Comparison of ENCODE assay signal across 8 cellular contexts in the genomic region with DNA sequence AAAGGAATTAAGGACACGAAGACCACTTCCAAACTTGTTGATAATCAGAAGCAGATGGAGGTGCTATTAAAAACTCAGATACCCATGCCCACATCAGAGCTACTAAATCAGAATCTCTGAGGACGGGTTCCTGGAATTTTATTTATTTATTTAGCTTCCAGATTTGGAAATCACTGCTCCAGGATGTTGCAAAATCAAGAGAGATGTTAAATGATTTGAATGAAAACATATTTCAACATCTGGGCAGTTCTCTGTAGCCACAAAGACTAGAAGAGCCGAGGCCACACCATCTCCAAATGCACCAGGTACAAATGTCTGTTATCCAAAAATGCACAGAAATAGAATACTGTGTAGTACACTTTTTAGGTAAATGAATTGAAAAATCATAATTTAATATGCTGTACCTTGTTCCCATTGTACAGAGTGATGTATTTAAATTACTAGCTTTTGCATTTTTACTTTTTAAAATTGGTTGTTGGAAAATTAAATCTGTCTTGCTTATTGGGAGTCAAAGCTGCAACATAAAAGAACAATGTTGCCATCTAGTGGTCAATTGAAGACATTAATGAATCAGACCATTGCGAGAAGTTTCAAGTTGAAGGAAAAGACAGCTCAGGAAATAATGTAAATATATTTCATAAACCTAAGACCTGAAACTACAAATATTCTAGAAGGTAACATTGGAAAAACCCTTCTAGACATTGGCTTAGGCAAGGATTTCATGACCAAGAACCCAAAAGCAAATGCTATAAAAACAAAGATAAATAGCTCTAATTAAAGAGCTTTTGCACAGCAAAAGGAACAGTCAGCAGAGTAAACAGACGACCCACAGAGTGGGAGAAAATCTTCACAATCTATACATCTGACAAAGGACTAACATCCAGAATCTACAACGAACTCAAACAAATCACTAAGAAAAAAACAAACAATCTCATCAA.
DNase-seq lines count a peak whose midpoint lies in the region; ATAC-seq and TF ChIP-seq lines count a peak whose summit lies in the region.

No MANE protein-coding gene starts in this region.

- ATAC-seq in GM18520 (IDR thresholded peaks at IDR 0.05; ENCODE audit: unreplicated experiment) (peak; percentile 61), heart right ventricle (peak in 3 of 8 donors; percentile 22 to 65 (median 47)), GM19397 (IDR thresholded peaks at IDR 0.05; ENCODE audit: unreplicated experiment) (no peak)

- H3K79me2 ChIP-seq in KMS-11 (ENCODE audit: insufficient read depth, low read depth) (no peaks in the 10 kb centered on the region), smooth muscle cell (ENCODE audit: low read depth) (no peaks in the 10 kb centered on the region)

- no peak overlapping the region for H3K27ac ChIP-seq in KMS-11
- no peak overlapping the region for H3K27ac ChIP-seq in VCaP
- no peak overlapping the region for H3K27ac ChIP-seq in heart right ventricle
- H3K27ac ChIP-seq in smooth muscle cell (ENCODE audit: low read depth), result no peak overlapping the region

- H3K27me3 ChIP-seq in BE2C, result no peaks in the 10 kb centered on the region
- H3K27me3 ChIP-seq in KMS-11 (ENCODE audit: insufficient read depth, low read depth), result no peaks in the 10 kb centered on the region
- no peaks in the 10 kb centered on the region for H3K27me3 ChIP-seq in heart right ventricle
- peaks cover 7% of the 10 kb centered on the region for H3K27me3 ChIP-seq in smooth muscle cell (ENCODE audit: low read depth)

- H3K4me1 ChIP-seq in BE2C, result no peaks in the 10 kb centered on the region
- H3K4me1 ChIP-seq in KMS-11 (ENCODE audit: low read depth, poor library complexity, severe bottlenecking), result no peaks in the 10 kb centered on the region
- H3K4me1 ChIP-seq in heart right ventricle, result peaks cover 0 to 5% (median 0%) of the 10 kb centered on the region in 9 donors
- H3K4me1 ChIP-seq in smooth muscle cell (ENCODE audit: low read depth), result no peaks in the 10 kb centered on the region

- no peak overlapping the region for H3K4me3 ChIP-seq in BE2C (ENCODE audit: low read depth, low read length)
- no peak overlapping the region for H3K4me3 ChIP-seq in KMS-11 (IDR thresholded peaks at IDR 0.05; ENCODE audit: insufficient read depth, low read depth, low read length)
- H3K4me3 ChIP-seq in heart right ventricle, result no peak overlapping the region
- H3K4me3 ChIP-seq in smooth muscle cell, result no peak overlapping the region

- H4K20me1 ChIP-seq in KMS-11 (ENCODE audit: insufficient read depth) (no peaks in the 10 kb centered on the region), smooth muscle cell (ENCODE audit: low read depth) (no peaks in the 10 kb centered on the region)

- WGBS in heart right ventricle, 2 donors, result 22 to 25% methylated on average over 6 of the region's 6 CpGs
- 32% methylated on average over 6 of the region's 6 CpGs for whole genome bisulfite sequencing in smooth muscle cell (ENCODE audit: low lambda C conversion rate)

- H2AFZ ChIP-seq in KMS-11 (ENCODE audit: low read depth) (no peak overlapping the region), smooth muscle cell (ENCODE audit: low read depth) (peak overlapping the region; percentile 57)

- no peak overlapping the region for H3K4me2 ChIP-seq in KMS-11
- H3K4me2 ChIP-seq in smooth muscle cell, result no peak overlapping the region

- TF ChIP-seq CTCF in BE2C (IDR thresholded peaks at IDR 0.05; ENCODE audit: low read depth, low read length) (peak; percentile 57), KMS-11 (conservative IDR thresholded peaks at IDR 0.05; ENCODE audit: low read depth, low read length) (peak; percentile 86), VCaP (conservative IDR thresholded peaks at IDR 0.05) (peak; percentile 75), heart right ventricle (IDR thresholded peaks at IDR 0.05) (peak; percentile 61 to 85 (median 71)), smooth muscle cell (IDR thresholded peaks at IDR 0.05; ENCODE audit: borderline replicate concordance, insufficient read depth, poor library complexity, severe bottlenecking) (peak; percentile 69)

- no peaks in the 10 kb centered on the region for H3F3A ChIP-seq in smooth muscle cell (ENCODE audit: low read depth)

- DNase-seq in BE2C (no peak), heart right ventricle (no peak), smooth muscle cell (lab: John Stamatoyannopoulos, UW; ENCODE audit: unreplicated experiment) (no peak), nucleus accumbens (lab: John Stamatoyannopoulos, UW) (no peak)

- H3K9ac ChIP-seq in KMS-11 (no peak overlapping the region), smooth muscle cell (ENCODE audit: low read depth) (no peak overlapping the region)

- H3K9me3 ChIP-seq in BE2C, result no peaks in the 10 kb centered on the region
- H3K9me3 ChIP-seq in heart right ventricle, result no peaks in the 10 kb centered on the region
- no peaks in the 10 kb centered on the region for H3K9me3 ChIP-seq in smooth muscle cell (replicated peaks; ENCODE audit: low read depth)

- H3K36me3 ChIP-seq in BE2C, result no peaks in the 10 kb centered on the region
- no peaks in the 10 kb centered on the region; the same call in 1 of the 2 replicates for H3K36me3 ChIP-seq in KMS-11 (ENCODE audit: insufficient read depth)
- H3K36me3 ChIP-seq in heart right ventricle, result no peaks in the 10 kb centered on the region
- no peaks in the 10 kb centered on the region for H3K36me3 ChIP-seq in smooth muscle cell (ENCODE audit: low read depth)

- intact Hi-C loops in heart right ventricle (cut with DNase I), result loop anchor here in 8 of 10 donors (1.0 to 5.0 kb wide), 9 partner anchors 76 to 1000 kb away; no protein-coding TSS in a partner anchor
